8 cellular contexts compared by ENCODE assay signal in genomic region chr2:60549250-60550150, GRCh38. TPM values are rescaled to one million over a fixed set of nuclear protein-coding genes. Genes with fewer than 3 reads are reported as not detected.
DNase-seq lines count a peak whose midpoint lies in the region; ATAC-seq lines count a peak whose summit lies in the region.

No MANE protein-coding gene starts in this region.

- H3K27me3 Mint-ChIP-seq in CD4-positive, CD25-positive, alpha-beta regulatory T cell: peaks cover 64% of the 10 kb centered on the region
- peaks cover 66% of the 10 kb centered on the region for H3K27me3 Mint-ChIP-seq in activated naive CD8-positive, alpha-beta T cell treated with anti-CD3 and anti-CD28 coated beads, Interleukin-2, amount 50 U/mL, for 24 hours

- H3K9me3 Mint-ChIP-seq in CD4-positive, CD25-positive, alpha-beta regulatory T cell: peaks cover 0 to 6% (median 0%) of the 10 kb centered on the region in 7 donors
- no peaks in the 10 kb centered on the region for H3K9me3 Mint-ChIP-seq in activated naive CD8-positive, alpha-beta T cell treated with anti-CD3 and anti-CD28 coated beads, Interleukin-2, amount 50 U/mL, for 24 hours
- H3K9me3 Mint-ChIP-seq in stimulated activated effector memory CD8-positive, alpha-beta T cell treated with anti-CD3 and anti-CD28 coated beads, Interleukin-12 subunit alpha, Interleukin-12 subunit beta, amount 100 ng/mL, for 72 hours: no peaks in the 10 kb centered on the region

- no peaks in the 10 kb centered on the region for H3K36me3 Mint-ChIP-seq in CD4-positive, CD25-positive, alpha-beta regulatory T cell
- H3K36me3 Mint-ChIP-seq in activated naive CD8-positive, alpha-beta T cell treated with anti-CD3 and anti-CD28 coated beads, Interleukin-2, amount 50 U/mL, for 24 hours (ENCODE audit: low read depth): no peaks in the 10 kb centered on the region
- H3K36me3 Mint-ChIP-seq in stimulated activated effector memory CD8-positive, alpha-beta T cell treated with anti-CD3 and anti-CD28 coated beads, Interleukin-12 subunit alpha, Interleukin-12 subunit beta, amount 100 ng/mL, for 72 hours: no peaks in the 10 kb centered on the region

- no peak overlapping the region for H3K27ac Mint-ChIP-seq in CD4-positive, CD25-positive, alpha-beta regulatory T cell
- H3K27ac Mint-ChIP-seq in activated naive CD8-positive, alpha-beta T cell treated with anti-CD3 and anti-CD28 coated beads, Interleukin-2, amount 50 U/mL, for 24 hours: peak overlapping the region; percentile 59
- H3K27ac Mint-ChIP-seq in stimulated activated effector memory CD8-positive, alpha-beta T cell treated with anti-CD3 and anti-CD28 coated beads, Interleukin-12 subunit alpha, Interleukin-12 subunit beta, amount 100 ng/mL, for 72 hours: no peak overlapping the region

- ATAC-seq in CD4-positive, CD25-positive, alpha-beta regulatory T cell (ENCODE audit: low read depth in 2 of 2): no peak
- ATAC-seq in GM18873 (IDR thresholded peaks at IDR 0.05; ENCODE audit: low FRiP score, unreplicated experiment) (peak; percentile 2), HG03469 (IDR thresholded peaks at IDR 0.05; ENCODE audit: unreplicated experiment) (no peak)
- ATAC-seq in activated naive CD8-positive, alpha-beta T cell treated with anti-CD3 and anti-CD28 coated beads, Interleukin-2, amount 50 U/mL, for 24 hours: no peak
- ATAC-seq in stimulated activated effector memory CD8-positive, alpha-beta T cell treated with anti-CD3 and anti-CD28 coated beads, Interleukin-12 subunit alpha, Interleukin-12 subunit beta, amount 100 ng/mL, for 72 hours: peak; percentile 4

- peaks cover 35% of the 10 kb centered on the region for H3K27me3 ChIP-seq in CD4-positive, CD25-positive, alpha-beta regulatory T cell (ENCODE audit: control insufficient read depth, insufficient read depth, low read length)
- H3K27me3 ChIP-seq in MG63: peaks cover 72% of the 10 kb centered on the region

- peaks cover 6 to 37% (median 11%) of the 10 kb centered on the region in 4 donors for H3K4me1 Mint-ChIP-seq in CD4-positive, CD25-positive, alpha-beta regulatory T cell
- peaks cover 32% of the 10 kb centered on the region for H3K4me1 Mint-ChIP-seq in activated naive CD8-positive, alpha-beta T cell treated with anti-CD3 and anti-CD28 coated beads, Interleukin-2, amount 50 U/mL, for 24 hours
- peaks cover 27% of the 10 kb centered on the region for H3K4me1 Mint-ChIP-seq in stimulated activated effector memory CD8-positive, alpha-beta T cell treated with anti-CD3 and anti-CD28 coated beads, Interleukin-12 subunit alpha, Interleukin-12 subunit beta, amount 100 ng/mL, for 72 hours

- H3K4me3 ChIP-seq in CD4-positive, CD25-positive, alpha-beta regulatory T cell (ENCODE audit: low read depth, low read length): no peak overlapping the region
- peak overlapping the region; percentile 55 for H3K4me3 ChIP-seq in MG63
- peak overlapping the region; percentile 84 for H3K4me3 ChIP-seq in iPS-18c (ENCODE audit: insufficient read depth, low read depth, low read length)

- DNase-seq in CD4-positive, CD25-positive, alpha-beta regulatory T cell: no peak
- no peak for DNase-seq in MG63
- DNase-seq in activated naive CD8-positive, alpha-beta T cell treated with anti-CD3 and anti-CD28 coated beads, Interleukin-2, amount 50 U/mL, for 24 hours: peak; percentile 16
- no peak for DNase-seq in stimulated activated effector memory CD8-positive, alpha-beta T cell treated with anti-CD3 and anti-CD28 coated beads, Interleukin-12 subunit alpha, Interleukin-12 subunit beta, amount 100 ng/mL, for 72 hours (ENCODE audit: low spot score in 2 of 2)
- DNase-seq in central memory CD4-positive, alpha-beta T cell: no peak

- no peaks in the 10 kb centered on the region for H3K36me3 ChIP-seq in CD4-positive, CD25-positive, alpha-beta regulatory T cell (ENCODE audit: control insufficient read depth, insufficient read depth, low read length)
- H3K36me3 ChIP-seq in MG63: no peaks in the 10 kb centered on the region

- H3K9me3 ChIP-seq in CD4-positive, CD25-positive, alpha-beta regulatory T cell (ENCODE audit: control insufficient read depth in 2 of 2, low read length in 2 of 2): no peaks in the 10 kb centered on the region
- no peaks in the 10 kb centered on the region for H3K9me3 ChIP-seq in MG63
- no peaks in the 10 kb centered on the region for H3K9me3 ChIP-seq in iPS-18c (ENCODE audit: control insufficient read depth, insufficient read depth, low read length)

- no peak overlapping the region for H3K27ac ChIP-seq in CD4-positive, CD25-positive, alpha-beta regulatory T cell (ENCODE audit: insufficient read depth, low read length, poor library complexity, severe bottlenecking)

- peak overlapping the region; percentile 83 to 89 (median 86) for H3K4me3 Mint-ChIP-seq in CD4-positive, CD25-positive, alpha-beta regulatory T cell
- peak overlapping the region; percentile 81 for H3K4me3 Mint-ChIP-seq in activated naive CD8-positive, alpha-beta T cell treated with anti-CD3 and anti-CD28 coated beads, Interleukin-2, amount 50 U/mL, for 24 hours
- H3K4me3 Mint-ChIP-seq in stimulated activated effector memory CD8-positive, alpha-beta T cell treated with anti-CD3 and anti-CD28 coated beads, Interleukin-12 subunit alpha, Interleukin-12 subunit beta, amount 100 ng/mL, for 72 hours: peak overlapping the region; percentile 77

- H3K4me1 ChIP-seq in CD4-positive, CD25-positive, alpha-beta regulatory T cell (ENCODE audit: control insufficient read depth, insufficient read depth, low read length, poor library complexity, severe bottlenecking): peaks cover 53% of the 10 kb centered on the region

RNA-seq across cellular contexts. Expression of gene BCL11A, which starts 4.0 kb away (rescaled TPM):
- total RNA-seq in CD4-positive, CD25-positive, alpha-beta regulatory T cell: 2.0 TPM
- polyA plus RNA-seq in CD4-positive, CD25-positive, alpha-beta regulatory T cell: under 1 TPM in 3 of 4 donors, not detected in 1; 0.17 to 0.42 (median 0.18) TPM
- total RNA-seq in MG63 (2014; rRNA removed; shearing (Covaris generic); ENCODE audit: low replicate concordance): not detected in 2 replicates

Comparison
In these comparisons a context has a peak if more than half of its experiments do, and no peak if none do; other contexts are left out.
1. ATAC-seq: peak in GM18873 (single experiment) and stimulated activated effector memory CD8-positive, alpha-beta T cell treated with anti-CD3 and anti-CD28 coated beads, Interleukin-12 subunit alpha, Interleukin-12 subunit beta, amount 100 ng/mL, for 72 hours (single experiment); none in CD4-positive, CD25-positive, alpha-beta regulatory T cell (0 of 2), activated naive CD8-positive, alpha-beta T cell treated with anti-CD3 and anti-CD28 coated beads, Interleukin-2, amount 50 U/mL, for 24 hours (single experiment) and HG03469 (single experiment).
2. Peak in every context shown above with its lines, with median percentiles within 50 percentile points of each other: H3K4me3 Mint-ChIP-seq.